In the genomic region with DNA sequence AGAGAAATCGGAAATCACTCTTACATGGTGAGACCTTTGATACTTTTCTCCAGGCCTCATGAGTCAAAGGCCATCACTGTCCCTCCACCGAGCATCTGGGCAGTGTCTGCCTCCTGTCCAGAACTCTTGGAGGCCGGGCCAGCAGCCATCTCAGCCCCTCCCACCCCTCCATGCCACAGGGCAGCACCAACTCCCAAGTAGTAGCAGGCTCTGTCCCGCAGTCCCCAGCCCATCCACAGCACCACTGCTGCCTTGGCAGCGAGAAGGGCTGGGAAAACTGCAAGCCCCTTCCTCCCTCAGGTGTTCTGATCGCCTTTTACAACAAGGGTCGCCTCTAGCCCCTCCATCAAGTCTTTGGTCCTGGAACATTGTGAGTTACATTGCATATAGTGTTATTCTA, we compare ENCODE assay signal across 31 cellular contexts.
"Had no signal": no experiment of that assay in that cellular context is flagged by ENCODE, and none has a peak within 500 bp of the region (broad histone marks: within the 10 kb centered on the region; RNA-seq: fewer than 3 reads in every experiment).

No MANE protein-coding gene starts in this region.

- H3K27ac ChIP-seq: KMS-11, SJCRH30, VCaP had no signal

- H3K36me3 ChIP-seq: SJCRH30 had no signal

- H3K9me3 ChIP-seq: SJCRH30 had no signal

- H3K4me3 Mint-ChIP-seq: activated CD8-positive, alpha-beta T cell treated with anti-CD3 and anti-CD28 coated beads for 36 hours; activated naive CD4-positive, alpha-beta T cell treated with anti-CD3 and anti-CD28 coated beads for 36 hours; activated T-cell treated with anti-CD3 and anti-CD28 coated beads, Interleukin-2, amount 50 U/mL, for 24 hours; activated T-helper 1 cell treated with anti-CD3 and anti-CD28 coated beads, Interleukin-12 subunit alpha, Interleukin-12 subunit beta, Interleukin-2, Interleukin-4 antibody, amounts not matched to agents 30 ng/mL and 10 ng/mL and 1 ng/mL, durations not matched to agents 14 hours and 24 hours and 36 hours; brain had no signal

- H3K27ac Mint-ChIP-seq: activated CD8-positive, alpha-beta T cell treated with anti-CD3 and anti-CD28 coated beads for 36 hours; activated naive CD4-positive, alpha-beta T cell treated with anti-CD3 and anti-CD28 coated beads for 36 hours; activated naive CD4-positive, alpha-beta T cell treated with anti-CD3 and anti-CD28 coated beads, Interleukin-2, amount 50 U/mL, for 72 hours; activated T-cell treated with anti-CD3 and anti-CD28 coated beads, Interleukin-2, amount 50 U/mL, for 24 hours; activated T-helper 1 cell treated with anti-CD3 and anti-CD28 coated beads, Interleukin-12 subunit alpha, Interleukin-12 subunit beta, Interleukin-2, Interleukin-4 antibody, amounts not matched to agents 30 ng/mL and 10 ng/mL and 1 ng/mL, durations not matched to agents 14 hours and 24 hours and 36 hours; brain had no signal

- H3K4me3 ChIP-seq: SJCRH30 had no signal

- H3K9me3 Mint-ChIP-seq: activated CD8-positive, alpha-beta T cell treated with anti-CD3 and anti-CD28 coated beads for 36 hours; activated naive CD4-positive, alpha-beta T cell treated with anti-CD3 and anti-CD28 coated beads for 36 hours; activated naive CD4-positive, alpha-beta T cell treated with anti-CD3 and anti-CD28 coated beads, Interleukin-2, amount 50 U/mL, for 72 hours; activated T-cell treated with anti-CD3 and anti-CD28 coated beads, Interleukin-2, amount 50 U/mL, for 24 hours; activated T-helper 1 cell treated with anti-CD3 and anti-CD28 coated beads, Interleukin-12 subunit alpha, Interleukin-12 subunit beta, Interleukin-2, Interleukin-4 antibody, amounts not matched to agents 30 ng/mL and 10 ng/mL and 1 ng/mL, durations not matched to agents 14 hours and 24 hours and 36 hours had no signal

- H3K27me3 Mint-ChIP-seq: activated CD8-positive, alpha-beta T cell treated with anti-CD3 and anti-CD28 coated beads for 36 hours; activated T-cell treated with anti-CD3 and anti-CD28 coated beads, Interleukin-2, amount 50 U/mL, for 24 hours had no signal

- H3K27me3 ChIP-seq: SJCRH30 had no signal

- ATAC-seq: activated CD8-positive, alpha-beta T cell treated with anti-CD3 and anti-CD28 coated beads for 36 hours; activated naive CD4-positive, alpha-beta T cell treated with anti-CD3 and anti-CD28 coated beads, Interleukin-2, amount 50 U/mL, for 72 hours; PC-3 had no signal

- DNase-seq: activated CD4-positive, alpha-beta T cell treated with anti-CD3 and anti-CD28 coated beads for 1 hour; activated CD4-positive, alpha-beta T cell treated with anti-CD3 and anti-CD28 coated beads for 48 hours; activated CD4-positive, CD25-positive, alpha-beta regulatory T cell; activated CD8-positive, alpha-beta T cell treated with anti-CD3 and anti-CD28 coated beads for 36 hours; activated gamma-delta T cell treated with Interleukin-2 at 50 U/mL for 16 hours; activated naive CD4-positive, alpha-beta T cell treated with anti-CD3 and anti-CD28 coated beads for 36 hours; activated T-cell treated with anti-CD3 and anti-CD28 coated beads, Interleukin-2, amount 50 U/mL, for 24 hours; anterior cingulate cortex; cerebellar nuclear complex; MM.1S; MV-4-11; NCI-H1092; NCI-H1436 treated with DMSO at 0.1 percent for 48 hours; NCI-H1694 treated with DMSO at 0.1 percent for 48 hours; NCI-H2029; NCI-H510A; NCI-H526; NCI-H748 treated with DMSO at 0.1 percent for 48 hours; NK-92 treated with Interleukin-12 subunit alpha and Interleukin-12 subunit beta, amount 100 ng/mL, for 24 hours; PC-3; SHP77; SW 1271; T-helper 1 cell; T-helper 2 cell; T-helper 9 cell had no signal
